In the genomic region with DNA sequence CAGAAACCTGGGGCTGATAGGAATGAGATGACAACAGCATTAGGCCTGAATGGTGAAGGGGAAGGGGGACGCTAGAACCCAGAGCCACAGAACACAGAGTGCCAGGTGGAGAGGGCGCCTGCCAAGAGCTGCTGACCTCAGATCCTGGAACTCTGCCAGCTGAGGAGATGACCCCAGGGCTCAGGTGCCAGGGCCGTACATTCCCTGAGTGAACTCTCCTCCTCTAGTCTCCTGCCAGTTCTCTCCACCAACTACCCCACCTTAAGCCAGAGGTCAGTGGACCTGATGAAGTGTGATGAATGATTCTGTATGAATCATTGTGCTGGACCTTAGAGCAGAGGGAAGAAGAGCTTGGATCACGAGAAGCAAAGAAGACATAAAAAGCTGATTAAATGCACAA, we compare ENCODE assay signal across 23 cellular contexts.
"Had no signal": no experiment of that assay in that cellular context is flagged by ENCODE, and none has a peak within 500 bp of the region (broad histone marks: within the 10 kb centered on the region; RNA-seq: fewer than 3 reads in every experiment).

No MANE protein-coding gene starts in this region.

- H3K27ac ChIP-seq: body of pancreas, gastroesophageal sphincter, ovary, suprapubic skin, tibial artery had no signal

- H3K27me3 ChIP-seq: body of pancreas, gastroesophageal sphincter, ovary, suprapubic skin, tibial artery had no signal

- H3K4me1 ChIP-seq: body of pancreas, gastroesophageal sphincter, suprapubic skin, tibial artery had no signal

- H3K4me3 ChIP-seq: body of pancreas, gastroesophageal sphincter, ovary, suprapubic skin, tibial artery had no signal

- H3K36me3 ChIP-seq: gastroesophageal sphincter, ovary, suprapubic skin, tibial artery had no signal

- DNase-seq: activated CD4-positive, alpha-beta T cell treated with anti-CD3 and anti-CD28 coated beads for 36 hours; activated CD4-positive, CD25-positive, alpha-beta regulatory T cell; activated CD8-positive, alpha-beta memory T cell treated with anti-CD3 and anti-CD28 coated beads, Interleukin-2, amount 10 ng/mL, durations not matched to agents 7 days and 5 days; activated CD8-positive, alpha-beta T cell treated with anti-CD3 and anti-CD28 coated beads, Interleukin-2, amount 10 ng/mL, durations not matched to agents 7 days and 5 days; activated naive CD4-positive, alpha-beta T cell treated with Interleukin-2 at 50 U/mL for 16 hours; activated T-cell treated with anti-CD3 and anti-CD28 coated beads, Interleukin-2, amount 50 U/mL, for 72 hours; aorta; body of pancreas; effector CD8-positive, alpha-beta T cell; erythroblast; head of caudate nucleus; hypothalamus; left ventricle myocardium superior; naive B cell; nephron progenitor cell; ovary; retina; stimulated activated CD4-positive, alpha-beta T cell treated with anti-CD3 and anti-CD28 coated beads, Interleukin-15, amount 100 ng/mL, for 24 hours; stimulated activated naive CD4-positive, alpha-beta T cell; T-helper 1 cell; tibial artery had no signal

- ATAC-seq: activated CD4-positive, alpha-beta T cell treated with anti-CD3 and anti-CD28 coated beads for 36 hours; activated CD8-positive, alpha-beta memory T cell treated with anti-CD3 and anti-CD28 coated beads, Interleukin-2, amount 10 ng/mL, durations not matched to agents 7 days and 5 days; activated CD8-positive, alpha-beta T cell treated with anti-CD3 and anti-CD28 coated beads, Interleukin-2, amount 10 ng/mL, durations not matched to agents 7 days and 5 days; activated T-cell treated with anti-CD3 and anti-CD28 coated beads, Interleukin-2, amount 50 U/mL, for 72 hours; body of pancreas; gastroesophageal sphincter; left ventricle myocardium superior had no signal

- H3K9me3 ChIP-seq: body of pancreas, gastroesophageal sphincter, ovary, suprapubic skin, tibial artery had no signal
